ENCODE assay signal across 19 cellular contexts in genomic region chr2:214395040-214395439, GRCh38. TPM values are rescaled to one million over a fixed set of nuclear protein-coding genes. Genes with fewer than 3 reads are reported as not detected.
DNase-seq lines count a peak whose midpoint lies in the region; ATAC-seq and TF ChIP-seq lines count a peak whose summit lies in the region.
"Had no signal": no experiment of that assay in that cellular context is flagged by ENCODE, and none has a peak within 500 bp of the region (broad histone marks: within the 10 kb centered on the region; RNA-seq: fewer than 3 reads in every experiment).

No MANE protein-coding gene starts in this region.

- no CpG with 5 or more reads among the region's 1 CpG for WGBS in mesenchymal stem cell

- H3K27ac ChIP-seq in epithelial cell of prostate (no peak overlapping the region), mesenchymal stem cell (ENCODE audit: low read length, poor library complexity, severe bottlenecking) (no peak overlapping the region), caudate nucleus (ENCODE audit: low read depth, low read length) (no peak overlapping the region)
- H3K27ac ChIP-seq in CD4-positive, alpha-beta T cell (ENCODE audit: low read depth, low read length) = no peak overlapping the region
- H3K27ac ChIP-seq: PC-9, RWPE1 had no signal

- H3K27me3 Mint-ChIP-seq in CD4-positive, alpha-beta T cell = no peaks in the 10 kb centered on the region

- H3K18ac ChIP-seq in mesenchymal stem cell (ENCODE audit: low read depth in 1 of 2, low read length in 2 of 2) = no peak overlapping the region

- no peak overlapping the region for H3K4ac ChIP-seq in mesenchymal stem cell (ENCODE audit: low read depth in 1 of 2, low read length in 2 of 2)

- CTCF ChIA-PET in CD4-positive, alpha-beta T cell (lab: Charles Lee) = no interaction called here

- H2BK120ac ChIP-seq in mesenchymal stem cell (ENCODE audit: low read depth, low read length) = no peak overlapping the region

- H3K9me3 ChIP-seq in mesenchymal stem cell (ENCODE audit: control insufficient read depth, low read length) = peaks cover 2% of the 10 kb centered on the region
- no peaks in the 10 kb centered on the region for H3K9me3 ChIP-seq in CD4-positive, alpha-beta T cell (ENCODE audit: control insufficient read depth, low read length)

- no peak overlapping the region for H2BK12ac ChIP-seq in mesenchymal stem cell (ENCODE audit: low read length in 2 of 2)

- H4K8ac ChIP-seq in mesenchymal stem cell (ENCODE audit: low read length) = no peak overlapping the region

- no peak overlapping the region for H3K4me3 Mint-ChIP-seq in CD4-positive, alpha-beta T cell

- no peak overlapping the region for H2BK5ac ChIP-seq in mesenchymal stem cell (ENCODE audit: low read depth, low read length, poor library complexity, severe bottlenecking)

- H3K27me3 ChIP-seq in mesenchymal stem cell (ENCODE audit: control insufficient read depth in 1 of 2, insufficient read depth in 1 of 2, low read length in 2 of 2) = no peaks in the 10 kb centered on the region
- H3K27me3 ChIP-seq in CD4-positive, alpha-beta T cell (ENCODE audit: control insufficient read depth, insufficient read depth, low read length) = no peaks in the 10 kb centered on the region

- H3K36me3 Mint-ChIP-seq in CD4-positive, alpha-beta T cell (ENCODE audit: low read depth) = no peaks in the 10 kb centered on the region

- POLR2A ChIA-PET in CD4-positive, alpha-beta T cell (lab: Charles Lee) = no interaction called here

- H3K4me1 ChIP-seq in mesenchymal stem cell (ENCODE audit: control insufficient read depth, insufficient read depth, low read depth, low read length) = no peaks in the 10 kb centered on the region

- no peak overlapping the region for H3K4me3 ChIP-seq in mesenchymal stem cell (ENCODE audit: insufficient read depth in 1 of 2, low read depth in 1 of 2, low read length in 2 of 2)
- H3K4me3 ChIP-seq: PC-9 had no signal

- no peak for ATAC-seq in GM21576 (IDR thresholded peaks at IDR 0.05; ENCODE audit: unreplicated experiment)
- ATAC-seq in CD4-positive, alpha-beta T cell (ENCODE audit: poor library complexity) = no peak

- H2BK15ac ChIP-seq in mesenchymal stem cell (ENCODE audit: low read depth, poor library complexity, severe bottlenecking) = no peak overlapping the region

- H4K91ac ChIP-seq in mesenchymal stem cell (ENCODE audit: low read length) = no peak overlapping the region

- H3K14ac ChIP-seq in mesenchymal stem cell (ENCODE audit: low read length in 2 of 2) = no peak overlapping the region

- TF ChIP-seq CTCF in CD4-positive, alpha-beta T cell (IDR thresholded peaks at IDR 0.05) = no peak

- no peaks in the 10 kb centered on the region for H3K36me3 ChIP-seq in mesenchymal stem cell (ENCODE audit: control insufficient read depth in 1 of 2, insufficient read depth in 2 of 2, low read depth in 1 of 2, low read length in 2 of 2)

- no peak overlapping the region for H3K23ac ChIP-seq in mesenchymal stem cell (ENCODE audit: low read length in 2 of 2)

- H3K9me3 Mint-ChIP-seq in CD4-positive, alpha-beta T cell = no peaks in the 10 kb centered on the region

- peak; percentile 61 for DNase-seq in HCEC 1CT
- peak; percentile 34 for DNase-seq in NCI-H460 (ENCODE audit: extremely low read depth, low read depth)
- peak; percentile 33 for DNase-seq in epithelial cell of prostate (ENCODE audit: low read depth, low spot score)
- DNase-seq in mesenchymal stem cell = peak; percentile 17
- no peak for DNase-seq in stimulated activated CD4-positive, alpha-beta T cell treated with anti-CD3 and anti-CD28 coated beads, Interleukin-2, amount 100 ng/mL, for 48 hours
- no peak for DNase-seq in caudate nucleus (lab: John Stamatoyannopoulos, UW)
- DNase-seq in CD4-positive, alpha-beta T cell = no peak
- DNase-seq: ACHN, C1 segment of cervical spinal cord, DND-41, H7, NCI-H1417, NCI-H187 treated with DMSO at 0.1 percent for 48 hours, NCI-H2227 treated with DMSO at 0.1 percent for 48 hours, NCI-H526 had no signal

- H2AK5ac ChIP-seq in mesenchymal stem cell (ENCODE audit: low read length, severe bottlenecking) = no peak overlapping the region

- no peak overlapping the region for H3K27ac Mint-ChIP-seq in CD4-positive, alpha-beta T cell

- intact Hi-C loops in CD4-positive, alpha-beta T cell (cut with DNase I, micrococcal nuclease) = no loop called here

- H3K4me2 ChIP-seq in mesenchymal stem cell (ENCODE audit: low read length, poor library complexity, severe bottlenecking) = no peak overlapping the region
- H3K4me2 ChIP-seq: PC-9 had no signal

- H3K9ac ChIP-seq in mesenchymal stem cell (ENCODE audit: low read length) = no peak overlapping the region

- H2AFZ ChIP-seq in mesenchymal stem cell (ENCODE audit: low read depth, low read length) = no peak overlapping the region
- H2AFZ ChIP-seq: PC-9 had no signal

- H3K4me1 Mint-ChIP-seq in CD4-positive, alpha-beta T cell (ENCODE audit: low read depth) = no peaks in the 10 kb centered on the region

- H3K79me1 ChIP-seq in mesenchymal stem cell (replicated peaks; ENCODE audit: low read length, poor library complexity, severe bottlenecking) = no peaks in the 10 kb centered on the region

RNA-seq across cellular contexts. Expression of gene VWC2L, which starts 15.8 kb away (rescaled TPM):
- total RNA-seq in NCI-H460 (2014; rRNA removed; shearing (Covaris generic)) = not detected in 2 replicates
- not detected in 2 replicates for polyA plus RNA-seq in NCI-H460 (2014; cell fraction: nucleus; rRNA removed)
- not detected for polyA plus RNA-seq in mesenchymal stem cell (2013, experiment 1 of 2)
- polyA plus RNA-seq in mesenchymal stem cell (2013, experiment 2 of 2) = not detected
- total RNA-seq in CD4-positive, alpha-beta T cell = not detected
- total RNA-seq: G401, H7, PC-9 had no signal

Comparison
In these comparisons a context has a peak if more than half of its experiments do, and no peak if none do; other contexts are left out.
1. DNase-seq: peak in HCEC 1CT (single experiment), NCI-H460 (single experiment), epithelial cell of prostate (single experiment) and mesenchymal stem cell (single experiment); none in stimulated activated CD4-positive, alpha-beta T cell treated with anti-CD3 and anti-CD28 coated beads, Interleukin-2, amount 100 ng/mL, for 48 hours (0 of 2), caudate nucleus (0 of 61) and CD4-positive, alpha-beta T cell (0 of 10).